In the genomic region with DNA sequence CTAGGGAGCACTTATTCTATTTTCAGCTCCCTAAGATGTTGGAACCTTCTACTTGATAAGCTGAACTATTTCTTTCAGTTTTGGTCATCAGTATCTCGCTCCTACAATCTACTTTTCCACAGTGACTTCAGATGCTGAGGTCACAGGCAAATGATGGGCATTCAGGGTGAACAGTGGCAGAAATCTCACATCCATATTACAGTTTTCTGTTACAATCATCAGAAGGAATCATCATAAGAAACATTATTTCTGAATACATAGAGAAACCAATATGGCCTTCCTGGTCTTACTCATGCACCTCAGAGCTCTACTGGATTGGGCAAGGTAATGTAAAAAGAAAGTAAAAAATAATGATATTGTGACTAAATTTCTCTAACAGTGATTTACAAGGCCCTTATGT, we compare ENCODE assay signal across 17 cellular contexts. TPM values are rescaled to one million over a fixed set of nuclear protein-coding genes. Genes with fewer than 3 reads are reported as not detected.
A peak's percentile ranks its signal among the peaks of the same experiment; 100 is the strongest.
DNase-seq lines count a peak whose midpoint lies in the region; ATAC-seq, FAIRE-seq and TF ChIP-seq lines count a peak whose summit lies in the region.
"Had no signal": no experiment of that assay in that cellular context is flagged by ENCODE, and none has a peak within 500 bp of the region (broad histone marks: within the 10 kb centered on the region; RNA-seq: fewer than 3 reads in every experiment).

No MANE protein-coding gene starts in this region.

- H3K9me3 ChIP-seq in left ventricle myocardium inferior (replicated peaks), result no peaks in the 10 kb centered on the region
- H3K9me3 ChIP-seq: Caco-2, thoracic aorta had no signal

- no peak for FAIRE-seq in H54 (lab: Jason Lieb, UNC)

- no peak for TF ChIP-seq CTCF in left ventricle myocardium inferior (IDR thresholded peaks at IDR 0.05; ENCODE audit: borderline replicate concordance)

- TF ChIP-seq POLR2A in H54 (IDR thresholded peaks at IDR 0.05; ENCODE audit: low read depth, low read length), result no peak

- H3K27me3 ChIP-seq in left ventricle myocardium inferior (ENCODE audit: low read depth), result no peaks in the 10 kb centered on the region

- H3K4me1 ChIP-seq in left ventricle myocardium inferior, result no peaks in the 10 kb centered on the region
- H3K4me1 ChIP-seq: Caco-2 had no signal

- intact Hi-C loops in left ventricle myocardium inferior (cut with micrococcal nuclease), result no loop called here

- no peaks in the 10 kb centered on the region for H3K36me3 ChIP-seq in left ventricle myocardium inferior
- H3K36me3 ChIP-seq: thoracic aorta had no signal

- DNase-seq in H54 (ENCODE audit: insufficient read length, low spot score) (no peak), left ventricle myocardium inferior (no peak), OCI-M2 (lab: John Stamatoyannopoulos, UW; ENCODE audit: unreplicated experiment) (no peak)
- DNase-seq in activated CD8-positive, alpha-beta memory T cell treated with anti-CD3 and anti-CD28 coated beads, Interleukin-2, amount 50 U/mL, for 48 hours, result no peak
- DNase-seq: activated CD8-positive, alpha-beta memory T cell treated with anti-CD3 and anti-CD28 coated beads for 24 hours; activated gamma-delta T cell treated with Interleukin-2 at 50 U/mL for 16 hours; Caco-2; GF-D8; hippocampal formation had no signal

- H3K27ac ChIP-seq in left ventricle myocardium inferior (replicated peaks), result no peak overlapping the region
- H3K27ac ChIP-seq: thoracic aorta had no signal

- no peak overlapping the region for H3K4me3 ChIP-seq in left ventricle myocardium inferior
- H3K4me3 ChIP-seq: thoracic aorta had no signal

- ATAC-seq in GM18502 (IDR thresholded peaks at IDR 0.05; ENCODE audit: poor library complexity, unreplicated experiment) (peak; percentile 86), GM19438 (IDR thresholded peaks at IDR 0.05; ENCODE audit: low read depth, unreplicated experiment) (peak; percentile 47), HG02763 (IDR thresholded peaks at IDR 0.05; ENCODE audit: unreplicated experiment) (peak; percentile 67), HG03457 (IDR thresholded peaks at IDR 0.05; ENCODE audit: unreplicated experiment) (peak; percentile 65)

RNA-seq across cellular contexts. Expression of a gene that starts 39.4 kb away (rescaled TPM):
- total RNA-seq in left ventricle myocardium inferior, result not detected
- total RNA-seq: Caco-2, dermis microvascular lymphatic vessel endothelial cell, myocyte, pulmonary artery endothelial cell, thoracic aorta had no signal
